ENCODE assay signal across 12 cellular contexts in genomic region chr16:81630632-81631026, GRCh38.
DNase-seq lines count a peak whose midpoint lies in the region; ATAC-seq and TF ChIP-seq lines count a peak whose summit lies in the region.
"Had no signal": no experiment of that assay in that cellular context is flagged by ENCODE, and none has a peak within 500 bp of the region (broad histone marks: within the 10 kb centered on the region; RNA-seq: fewer than 3 reads in every experiment).

No MANE protein-coding gene starts in this region.

- DNase-seq in CD4-positive, CD25-positive, alpha-beta regulatory T cell = no peak
- DNase-seq in T-helper 17 cell (no peak), memory B cell (ENCODE audit: low spot score in 2 of 2) (no peak), foreskin melanocyte (no peak), SK-N-DZ (ENCODE audit: low spot score) (no peak), Right ventricle myocardium inferior (ENCODE audit: missing footprints) (no peak), kidney tubule cell (ENCODE audit: low spot score) (no peak)
- DNase-seq: activated T-cell treated with anti-CD3 and anti-CD28 coated beads, Interleukin-2, amount 50 U/mL, for 4 hours; kidney glomerular epithelial cell; stimulated activated CD4-positive, alpha-beta T cell treated with anti-CD3 and anti-CD28 coated beads, Interleukin-4, amount 100 ng/mL, for 4 hours had no signal

- peak overlapping the region; percentile 80 to 86 (median 86) for H3K27ac Mint-ChIP-seq in CD4-positive, CD25-positive, alpha-beta regulatory T cell
- H3K27ac Mint-ChIP-seq in T-helper 17 cell (peak overlapping the region; percentile 99), memory B cell (peak overlapping the region; percentile 14)

- H3K9me3 Mint-ChIP-seq in CD4-positive, CD25-positive, alpha-beta regulatory T cell = no peaks in the 10 kb centered on the region
- no peaks in the 10 kb centered on the region for H3K9me3 Mint-ChIP-seq in memory B cell
- H3K9me3 Mint-ChIP-seq: activated T-cell treated with anti-CD3 and anti-CD28 coated beads, Interleukin-2, amount 50 U/mL, for 4 hours had no signal

- POLR2A ChIA-PET in HEK293 (lab: Yijun Ruan, JAX) = no interaction called here

- H3K27me3 ChIP-seq in CD4-positive, CD25-positive, alpha-beta regulatory T cell (ENCODE audit: control insufficient read depth, insufficient read depth, low read length) = no peaks in the 10 kb centered on the region

- H3K4me1 Mint-ChIP-seq in CD4-positive, CD25-positive, alpha-beta regulatory T cell = peaks cover 4 to 49% (median 28%) of the 10 kb centered on the region in 4 donors
- H3K4me1 Mint-ChIP-seq in T-helper 17 cell (peaks cover 27% of the 10 kb centered on the region), memory B cell (peaks cover 10% of the 10 kb centered on the region)

- peaks cover 20% of the 10 kb centered on the region for H3K4me1 ChIP-seq in CD4-positive, CD25-positive, alpha-beta regulatory T cell (ENCODE audit: control insufficient read depth, insufficient read depth, low read length, poor library complexity, severe bottlenecking)
- peaks cover 7% of the 10 kb centered on the region for H3K4me1 ChIP-seq in HEK293 (ENCODE audit: control insufficient read depth, insufficient read depth, low read length)

- TF ChIP-seq CTCF in HEK293 (tag by site-specific recombination; IDR thresholded peaks at IDR 0.05) = no peak

- no peak overlapping the region for H3K4me3 Mint-ChIP-seq in CD4-positive, CD25-positive, alpha-beta regulatory T cell
- no peak overlapping the region for H3K4me3 Mint-ChIP-seq in T-helper 17 cell
- no peak overlapping the region for H3K4me3 Mint-ChIP-seq in memory B cell
- H3K4me3 Mint-ChIP-seq: activated T-cell treated with anti-CD3 and anti-CD28 coated beads, Interleukin-2, amount 50 U/mL, for 4 hours had no signal

- H3K27ac ChIP-seq in CD4-positive, CD25-positive, alpha-beta regulatory T cell (ENCODE audit: insufficient read depth, low read length, poor library complexity, severe bottlenecking) = no peak overlapping the region
- H3K27ac ChIP-seq in HEK293 (ENCODE audit: extremely low read depth, low read depth, low read length) = no peak overlapping the region
- H3K27ac ChIP-seq: thoracic aorta had no signal

- ATAC-seq in CD4-positive, CD25-positive, alpha-beta regulatory T cell (ENCODE audit: low read depth in 2 of 2) = no peak
- no peak for ATAC-seq in T-helper 17 cell
- ATAC-seq in memory B cell (ENCODE audit: low read depth) = no peak
- no peak for ATAC-seq in Right ventricle myocardium inferior
- ATAC-seq: activated T-cell treated with anti-CD3 and anti-CD28 coated beads, Interleukin-2, amount 50 U/mL, for 4 hours had no signal

- H3K9me3 ChIP-seq in CD4-positive, CD25-positive, alpha-beta regulatory T cell (ENCODE audit: control insufficient read depth in 2 of 2, low read length in 2 of 2) = no peaks in the 10 kb centered on the region
- H3K9me3 ChIP-seq in HEK293 (ENCODE audit: control insufficient read depth, insufficient read depth, low read depth, low read length) (no peaks in the 10 kb centered on the region), T-helper 17 cell (ENCODE audit: control insufficient read depth, low read length, poor library complexity, severe bottlenecking) (no peaks in the 10 kb centered on the region)
- H3K9me3 ChIP-seq: thoracic aorta had no signal

- intact Hi-C loops in Right ventricle myocardium inferior (cut with DNase I) = no loop called here

- no peaks in the 10 kb centered on the region for H3K27me3 Mint-ChIP-seq in CD4-positive, CD25-positive, alpha-beta regulatory T cell
- H3K27me3 Mint-ChIP-seq in T-helper 17 cell (no peaks in the 10 kb centered on the region), memory B cell (no peaks in the 10 kb centered on the region)

- no peak overlapping the region for H3K4me3 ChIP-seq in CD4-positive, CD25-positive, alpha-beta regulatory T cell (ENCODE audit: low read depth, low read length)
- H3K4me3 ChIP-seq in HEK293 (ENCODE audit: low read depth, low read length) = no peak overlapping the region
- H3K4me3 ChIP-seq: thoracic aorta had no signal

- no peaks in the 10 kb centered on the region for H3K36me3 ChIP-seq in CD4-positive, CD25-positive, alpha-beta regulatory T cell (ENCODE audit: control insufficient read depth, insufficient read depth, low read length)
- no peaks in the 10 kb centered on the region for H3K36me3 ChIP-seq in HEK293 (ENCODE audit: control insufficient read depth in 2 of 2, insufficient read depth in 1 of 2, low read length in 2 of 2)
- H3K36me3 ChIP-seq: thoracic aorta had no signal

- H3K36me3 Mint-ChIP-seq in CD4-positive, CD25-positive, alpha-beta regulatory T cell = peaks cover 8% of the 10 kb centered on the region
- no peaks in the 10 kb centered on the region for H3K36me3 Mint-ChIP-seq in T-helper 17 cell (ENCODE audit: low read depth)
- H3K36me3 Mint-ChIP-seq in memory B cell = peaks cover 4% of the 10 kb centered on the region

- CTCF ChIA-PET in HEK293 (lab: Yijun Ruan, JAX) = interaction anchor here (0.7 to 1.4 kb wide), 4 partner anchors 8 to 93 kb away, joined by 3 to 5 read pairs (median 4); no protein-coding TSS in a partner anchor

TF ChIP-seq in HEK293, 187 proteins besides CTCF, POLR2A, EP300 and RAD21:
- TF ChIP-seq KLF17 (tag by site-specific recombination; IDR thresholded peaks at IDR 0.05) (no peak), ZIC2 (tag by site-specific recombination; IDR thresholded peaks at IDR 0.05) (peak; percentile 42)
TF ChIP-seq in HEK293: peak in this region for 1.

Comparison
In these comparisons a context has a peak if more than half of its experiments do, and no peak if none do; other contexts are left out.
1. H3K27ac Mint-ChIP-seq: peak in every context shown above with its lines; median percentile 99 in T-helper 17 cell; 86 in CD4-positive, CD25-positive, alpha-beta regulatory T cell; 14 in memory B cell.